ENCODE assay signal across 17 cellular contexts in the genomic region with DNA sequence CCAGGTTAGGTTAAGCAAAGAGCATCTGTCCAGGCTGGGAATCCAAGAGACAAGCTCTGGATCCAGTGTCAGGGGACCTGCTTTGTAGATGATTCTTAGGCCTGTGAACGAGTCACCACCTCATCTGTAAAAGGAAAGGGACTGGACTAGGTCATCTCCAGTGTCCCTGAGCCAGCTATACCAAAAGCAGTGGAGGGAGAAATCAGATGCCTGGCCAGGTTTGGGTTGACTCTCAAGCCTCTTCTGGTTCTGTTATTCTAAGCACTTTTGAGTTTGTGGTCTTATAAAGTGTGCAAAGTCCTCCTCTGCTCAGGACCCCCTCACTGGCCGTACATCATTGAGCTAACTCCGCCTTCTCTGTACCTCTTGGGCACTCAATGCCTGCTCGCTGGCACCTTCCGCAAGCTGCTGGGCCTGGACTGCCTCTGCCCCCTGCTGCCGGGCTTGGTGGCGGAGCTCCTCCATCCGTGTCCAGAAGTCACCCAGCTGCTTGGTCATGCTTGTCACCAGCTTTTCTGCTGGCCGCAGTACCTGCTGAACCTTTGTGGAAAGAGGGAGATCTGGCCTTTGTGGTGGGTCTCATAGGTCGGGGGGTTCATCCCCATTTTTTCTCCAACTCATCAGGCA. TPM values are rescaled to one million over a fixed set of nuclear protein-coding genes. Genes with fewer than 3 reads are reported as not detected.
"Had no signal": no experiment of that assay in that cellular context is flagged by ENCODE, and none has a peak within 500 bp of the region (broad histone marks: within the 10 kb centered on the region; RNA-seq: fewer than 3 reads in every experiment).

No MANE protein-coding gene starts in this region.

- H3K9me3 Mint-ChIP-seq: activated CD4-positive, alpha-beta memory T cell treated with anti-CD3 and anti-CD28 coated beads, Interleukin-2, amount 10 ng/mL, durations not matched to agents 7 days and 5 days; endodermal cell; natural killer cell; T-cell; WTC11 had no signal

- H3K27me3 ChIP-seq: cardiac muscle cell, colonic mucosa had no signal

- H3K27ac ChIP-seq: cardiac muscle cell, colonic mucosa, lower lobe of right lung, parathyroid adenoma had no signal

- H3K36me3 Mint-ChIP-seq: activated CD8-positive, alpha-beta memory T cell treated with anti-CD3 and anti-CD28 coated beads, Interleukin-2, amount 10 ng/mL, durations not matched to agents 7 days and 5 days; natural killer cell; WTC11 had no signal

- H3K4me3 Mint-ChIP-seq: activated CD4-positive, alpha-beta memory T cell treated with anti-CD3 and anti-CD28 coated beads, Interleukin-2, amount 10 ng/mL, durations not matched to agents 7 days and 5 days; activated CD8-positive, alpha-beta memory T cell treated with anti-CD3 and anti-CD28 coated beads, Interleukin-2, amount 10 ng/mL, durations not matched to agents 7 days and 5 days; activated naive CD8-positive, alpha-beta T cell; endodermal cell; natural killer cell; T-cell; WTC11 had no signal

- H3K36me3 ChIP-seq: cardiac muscle cell had no signal

- ATAC-seq: activated CD8-positive, alpha-beta memory T cell treated with anti-CD3 and anti-CD28 coated beads, Interleukin-2, amount 10 ng/mL, durations not matched to agents 7 days and 5 days; lower lobe of right lung; natural killer cell; SK-N-SH treated with all-trans-retinoic acid at 6 μM for 48 hours; stimulated activated naive CD8-positive, alpha-beta T cell treated with anti-CD3 and anti-CD28 coated beads, Interleukin-15, Interleukin-2, amounts not matched to agents 100 U/mL and 50 U/mL, for 24 hours; T-cell had no signal

- H3K27ac Mint-ChIP-seq: activated CD4-positive, alpha-beta memory T cell treated with anti-CD3 and anti-CD28 coated beads, Interleukin-2, amount 10 ng/mL, durations not matched to agents 7 days and 5 days; activated CD8-positive, alpha-beta memory T cell treated with anti-CD3 and anti-CD28 coated beads, Interleukin-2, amount 10 ng/mL, durations not matched to agents 7 days and 5 days; activated naive CD8-positive, alpha-beta T cell; endodermal cell; natural killer cell; T-cell; WTC11 had no signal

- H3K27me3 Mint-ChIP-seq: activated CD4-positive, alpha-beta memory T cell treated with anti-CD3 and anti-CD28 coated beads, Interleukin-2, amount 10 ng/mL, durations not matched to agents 7 days and 5 days; activated naive CD8-positive, alpha-beta T cell; T-cell had no signal

- H3K9me3 ChIP-seq: colonic mucosa, lower lobe of right lung had no signal

- H3K4me3 ChIP-seq: cardiac muscle cell, colonic mucosa, lower lobe of right lung had no signal

- H3K4me1 Mint-ChIP-seq: WTC11 had no signal

- DNase-seq: activated CD4-positive, alpha-beta memory T cell treated with anti-CD3 and anti-CD28 coated beads, Interleukin-2, amount 10 ng/mL, durations not matched to agents 7 days and 5 days; activated CD4-positive, alpha-beta T cell treated with anti-CD3 and anti-CD28 coated beads for 4 hours; activated CD8-positive, alpha-beta memory T cell treated with anti-CD3 and anti-CD28 coated beads, Interleukin-2, amount 10 ng/mL, durations not matched to agents 7 days and 5 days; colonic mucosa; endodermal cell; erythroblast; lower lobe of right lung; natural killer cell; stimulated activated CD4-positive, alpha-beta T cell treated with anti-CD3 and anti-CD28 coated beads, Interleukin-2, amount 100 ng/mL, for 24 hours; stimulated activated naive CD8-positive, alpha-beta T cell treated with anti-CD3 and anti-CD28 coated beads, Interleukin-15, Interleukin-2, amounts not matched to agents 100 U/mL and 50 U/mL, for 24 hours; substantia nigra; T-cell had no signal

- H3K4me1 ChIP-seq: colonic mucosa, parathyroid adenoma had no signal

RNA-seq across cellular contexts. Expression of gene CAMK1G, which starts 33.6 kb away (rescaled TPM):
- total RNA-seq: activated CD4-positive, alpha-beta memory T cell treated with anti-CD3 and anti-CD28 coated beads, Interleukin-2, amount 10 ng/mL, durations not matched to agents 7 days and 5 days; activated CD8-positive, alpha-beta memory T cell treated with anti-CD3 and anti-CD28 coated beads, Interleukin-2, amount 10 ng/mL, durations not matched to agents 7 days and 5 days; natural killer cell; T-cell had no signal

RNA-seq across cellular contexts. Expression of gene G0S2, which starts 58.1 kb away (rescaled TPM):
- total RNA-seq: endodermal cell had no signal
